1 cellular context compared by ENCODE assay signal in genomic region chr5:116076496-116076895, GRCh38.
TF ChIP-seq lines count a peak whose summit lies in the region.

No MANE protein-coding gene starts in this region.

TF ChIP-seq in WTC11, 78 proteins besides CTCF, POLR2A, EP300 and RAD21 (continued from another document):
- TF ChIP-seq FOXP4 (CRISPR knock-in tag; IDR thresholded peaks at IDR 0.05): no peak
- TF ChIP-seq KAT7 (CRISPR knock-in tag; IDR thresholded peaks at IDR 0.05; ENCODE audit: borderline replicate concordance): no peak
- no peak for TF ChIP-seq ZNF671 (CRISPR knock-in tag; IDR thresholded peaks at IDR 0.05)
TF ChIP-seq in WTC11: peak in this region for 0.
